In the genomic region with DNA sequence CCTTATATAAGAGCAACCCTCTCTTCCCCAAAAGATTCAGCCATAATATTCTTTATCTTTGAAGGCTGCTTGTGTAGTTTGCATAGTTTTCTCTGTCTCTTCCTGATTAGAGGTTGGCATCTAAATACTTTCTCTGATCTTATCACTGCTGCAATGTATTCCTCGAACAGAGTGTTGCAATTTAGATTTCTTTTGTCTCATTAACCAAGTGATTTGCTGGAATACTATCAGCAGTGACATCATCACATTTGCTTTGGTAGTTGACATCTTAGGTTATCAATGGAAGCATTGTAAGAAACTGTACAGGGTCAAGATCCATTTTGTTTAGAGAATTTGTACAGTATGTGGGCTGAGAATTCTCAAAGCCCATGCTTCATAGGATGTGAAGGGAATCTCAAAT, we compare ENCODE assay signal across 25 cellular contexts.
DNase-seq lines count a peak whose midpoint lies in the region; TF ChIP-seq lines count a peak whose summit lies in the region.
"Had no signal": no experiment of that assay in that cellular context is flagged by ENCODE, and none has a peak within 500 bp of the region (broad histone marks: within the 10 kb centered on the region; RNA-seq: fewer than 3 reads in every experiment).

No MANE protein-coding gene starts in this region.

- no peaks in the 10 kb centered on the region for H3K9me2 ChIP-seq in SK-N-SH

- no peaks in the 10 kb centered on the region for H3F3A ChIP-seq in SK-N-SH (replicated peaks; ENCODE audit: insufficient read depth)

- DNase-seq in SK-N-SH = no peak
- DNase-seq in foreskin melanocyte = peak; percentile 88
- no peak for DNase-seq in testis
- no peak for DNase-seq in NCI-H2081 treated with DMSO at 0.1 percent for 48 hours (lab: John Stamatoyannopoulos, UW)
- no peak for DNase-seq in activated CD4-positive, alpha-beta T cell treated with anti-CD3 and anti-CD28 coated beads, Interleukin-2, amount 50 U/mL, for 1 hour
- DNase-seq in NCI-H2107 treated with DMSO at 0.1 percent for 48 hours (lab: John Stamatoyannopoulos, UW; ENCODE audit: unreplicated experiment) = no peak
- DNase-seq: activated CD8-positive, alpha-beta memory T cell treated with anti-CD3 and anti-CD28 coated beads for 24 hours; activated gamma-delta T cell treated with Interleukin-2 at 50 U/mL for 16 hours; activated T-cell treated with anti-CD3 and anti-CD28 coated beads, Interleukin-2, amount 50 U/mL, for 1 hour; cerebellar nuclear complex; DND-41; glutamatergic neuron; islet precursor cell; left ventricle myocardium superior; naive B cell; NCI-H1048; NCI-H1694 treated with DMSO at 0.1 percent for 48 hours; NCI-H69; occipital lobe; Peyer's patch; SIG-M5; small intestine; transverse colon had no signal

- H3K36me3 ChIP-seq in HEK293 (ENCODE audit: control insufficient read depth in 2 of 2, insufficient read depth in 1 of 2, low read length in 2 of 2) (no peaks in the 10 kb centered on the region), SK-N-SH (replicated peaks in 1 of 2; ENCODE audit: control insufficient read depth in 1 of 2, insufficient read depth in 2 of 2, low read length in 1 of 2) (no peaks in the 10 kb centered on the region), testis (ENCODE audit: low read depth, missing control alignments) (no peaks in the 10 kb centered on the region)
- H3K36me3 ChIP-seq: Peyer's patch, transverse colon had no signal

- H3K4me3 ChIP-seq in HEK293 (ENCODE audit: low read depth, low read length) (no peak overlapping the region), SK-N-SH (ENCODE audit: low read depth in 2 of 2, low read length in 1 of 2) (no peak overlapping the region), testis (no peak overlapping the region)
- H3K4me3 ChIP-seq: Peyer's patch, transverse colon had no signal

- CTCF ChIA-PET in HEK293 (lab: Yijun Ruan, JAX) = interaction anchor here (1.9 to 2.7 kb wide), 2 partner anchors 10 to 152 kb away, joined by 9 to 11 read pairs; no protein-coding TSS in a partner anchor
- CTCF ChIA-PET in SK-N-SH (lab: Yijun Ruan, JAX) = interaction anchor here (0.6 kb wide), 1 partner anchor 10 kb away, joined by 3 read pairs; no protein-coding TSS in a partner anchor

- H3K4me2 ChIP-seq in SK-N-SH = no peak overlapping the region

- H3K27me3 ChIP-seq in SK-N-SH (ENCODE audit: insufficient read depth) = no peaks in the 10 kb centered on the region
- H3K27me3 ChIP-seq in testis = no peaks in the 10 kb centered on the region
- H3K27me3 ChIP-seq: Peyer's patch, transverse colon had no signal

- H3K9me3 ChIP-seq in HEK293 (ENCODE audit: control insufficient read depth, insufficient read depth, low read depth, low read length) = no peaks in the 10 kb centered on the region
- no peaks in the 10 kb centered on the region for H3K9me3 ChIP-seq in SK-N-SH
- H3K9me3 ChIP-seq in testis = no peaks in the 10 kb centered on the region
- H3K9me3 ChIP-seq: Peyer's patch, transverse colon had no signal

- H3K27ac ChIP-seq in HEK293 (ENCODE audit: extremely low read depth, low read depth, low read length) = no peak overlapping the region
- H3K27ac ChIP-seq in SK-N-SH (ENCODE audit: low read depth in 2 of 2, low read length in 1 of 2) = no peak overlapping the region
- peak overlapping the region; percentile 29 to 55 for H3K27ac ChIP-seq in testis
- H3K27ac ChIP-seq: C4-2B, Peyer's patch, transverse colon had no signal

- WGBS in SK-N-SH (ENCODE audit: low lambda C conversion rate) = 0% methylated on average over 1 of the region's 1 CpG
- WGBS in testis, 2 donors = 0% methylated on average over 1 of the region's 1 CpG

- no peak for TF ChIP-seq RAD21 in SK-N-SH (IDR thresholded peaks at IDR 0.05; ENCODE audit: low read length)

- TF ChIP-seq POLR2A in testis (IDR thresholded peaks at IDR 0.05) = no peak

- no peak overlapping the region for H3K9ac ChIP-seq in SK-N-SH

- no peaks in the 10 kb centered on the region for H3K4me1 ChIP-seq in HEK293 (ENCODE audit: control insufficient read depth, insufficient read depth, low read length)
- peaks cover 0 to 7% of the 10 kb centered on the region in 2 experiments; a peak in 2 of 4 replicates for H3K4me1 ChIP-seq in SK-N-SH (ENCODE audit: control insufficient read depth in 1 of 2, insufficient read depth in 2 of 2, low read depth in 1 of 2, low read length in 1 of 2)
- H3K4me1 ChIP-seq in testis = peaks cover 10% of the 10 kb centered on the region
- H3K4me1 ChIP-seq: Peyer's patch, transverse colon had no signal

- H4K20me1 ChIP-seq in SK-N-SH (ENCODE audit: insufficient read depth) = no peaks in the 10 kb centered on the region

- intact Hi-C loops in testis (cut with DNase I; ENCODE audit: low total_unique reads) = loop anchor here (10.0 kb wide), 1 partner anchor 322 kb away; no protein-coding TSS in a partner anchor

- no peak for TF ChIP-seq EP300 in SK-N-SH (IDR thresholded peaks at IDR 0.05; ENCODE audit: borderline replicate concordance in 1 of 2, low read depth in 1 of 2, low read length in 1 of 2)

- H3K79me2 ChIP-seq in SK-N-SH (ENCODE audit: insufficient read depth) = no peaks in the 10 kb centered on the region

- TF ChIP-seq CTCF in HEK293 (tag by site-specific recombination; IDR thresholded peaks at IDR 0.05) (no peak), SK-N-SH (IDR thresholded peaks at IDR 0.05) (no peak), testis (IDR thresholded peaks at IDR 0.05) (no peak)

- POLR2A ChIA-PET in HEK293 (lab: Yijun Ruan, JAX) = no interaction called here
- POLR2A ChIA-PET in SK-N-SH (lab: Yijun Ruan, JAX) = no interaction called here

- no peak overlapping the region; the same call in 1 of the 2 replicates for H2AFZ ChIP-seq in SK-N-SH (ENCODE audit: low read depth)

TF ChIP-seq in HEK293, 187 proteins besides CTCF, POLR2A, EP300 and RAD21:
- peak; percentile 40 for TF ChIP-seq ATF2 (tag by site-specific recombination; IDR thresholded peaks at IDR 0.05; ENCODE audit: low read depth)
- TF ChIP-seq ZNF274 (IDR thresholded peaks at IDR 0.05; ENCODE audit: low read length) = no peak
- TF ChIP-seq ZNF274 (tag by site-specific recombination; IDR thresholded peaks at IDR 0.05; ENCODE audit: borderline replicate concordance) = no peak

TF ChIP-seq in SK-N-SH, 30 proteins besides CTCF, POLR2A, EP300 and RAD21:
- TF ChIP-seq NFIC (IDR thresholded peaks at IDR 0.05; ENCODE audit: borderline replicate concordance) = no peak
- no peak for TF ChIP-seq SIN3A (IDR thresholded peaks at IDR 0.05; ENCODE audit: borderline replicate concordance, low read depth, low read length)
- TF ChIP-seq PBX3 (IDR thresholded peaks at IDR 0.05) = peak; percentile 14; the same call in 1 of the 2 replicates

Comparison
In these comparisons a context has a peak if more than half of its experiments do, and no peak if none do; other contexts are left out.
1. H3K27ac ChIP-seq: peak in testis (2 of 2); none in HEK293 (single experiment) and SK-N-SH (0 of 2).
2. Of the 4 proteins assayed by ChIP-seq in both HEK293 and SK-N-SH: peak only in HEK293: none; only in SK-N-SH: PBX3; in both: none; in neither: 3.